1 cellular context compared by ENCODE assay signal in the genomic region with DNA sequence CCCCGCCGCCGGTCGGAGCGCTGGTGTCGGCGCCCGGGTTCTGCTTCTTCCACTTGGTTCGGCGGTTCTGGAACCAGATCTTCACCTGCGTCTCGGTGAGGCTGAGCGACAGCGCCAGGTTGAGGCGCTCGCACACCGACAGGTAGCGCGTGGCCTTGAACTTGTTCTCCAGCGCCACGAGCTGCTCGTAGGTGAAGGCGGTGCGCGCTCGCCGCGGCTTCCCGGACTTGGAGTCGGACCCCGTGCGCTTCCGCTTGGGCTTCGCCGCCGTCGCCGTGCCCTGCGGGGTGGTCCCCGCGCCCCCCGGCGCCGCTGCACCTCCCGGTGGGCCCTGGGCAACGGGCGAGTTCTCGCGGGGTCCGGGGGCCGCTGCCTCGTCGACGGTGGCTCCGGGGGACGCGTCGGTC.
TF ChIP-seq lines count a peak whose summit lies in the region.

No MANE protein-coding gene starts in this region.

TF ChIP-seq in endothelial cell of umbilical vein, 7 proteins besides CTCF, POLR2A, EP300 and RAD21:
- TF ChIP-seq FOS (IDR thresholded peaks at IDR 0.05; ENCODE audit: borderline replicate concordance, insufficient read depth, low read length), result no peak
- TF ChIP-seq EZH2 (IDR thresholded peaks at IDR 0.05; ENCODE audit: borderline replicate concordance, low read depth, low read length, severe bottlenecking), result peak; percentile 51
TF ChIP-seq in endothelial cell of umbilical vein: peak in this region for 1.
